10 cellular contexts compared by ENCODE assay signal in genomic region chr17:29158515-29159275, GRCh38. TPM values are rescaled to one million over a fixed set of nuclear protein-coding genes. Genes with fewer than 3 reads are reported as not detected.
DNase-seq lines count a peak whose midpoint lies in the region; ATAC-seq and TF ChIP-seq lines count a peak whose summit lies in the region.
"Had no signal": no experiment of that assay in that cellular context is flagged by ENCODE, and none has a peak within 500 bp of the region (broad histone marks: within the 10 kb centered on the region; RNA-seq: fewer than 3 reads in every experiment).

No MANE protein-coding gene starts in this region.

- H3K4me1 ChIP-seq in esophagus squamous epithelium = peaks cover 52 to 79% (median 65%) of the 10 kb centered on the region in 3 donors
- peaks cover 44 to 60% (median 57%) of the 10 kb centered on the region in 3 donors for H3K4me1 ChIP-seq in skeletal muscle tissue (ENCODE audit: control insufficient read depth in 3 of 3, insufficient read depth in 3 of 3, low read length in 3 of 3)

- no peak for TF ChIP-seq CTCF in esophagus squamous epithelium (IDR thresholded peaks at IDR 0.05)

- H3K9ac ChIP-seq in SK-N-MC (ENCODE audit: insufficient read length) (peak overlapping the region; percentile 37), skeletal muscle tissue (ENCODE audit: low read depth in 1 of 3, low read length in 3 of 3) (no peak overlapping the region)

- H3K4me3 ChIP-seq in SK-N-MC (peak overlapping the region; percentile 61), esophagus squamous epithelium (no peak overlapping the region), skeletal muscle tissue (ENCODE audit: low read length in 3 of 3) (no peak overlapping the region)

- no peak for ATAC-seq in HG02870 (IDR thresholded peaks at IDR 0.05; ENCODE audit: unreplicated experiment)
- no peak for ATAC-seq in GM18868 (IDR thresholded peaks at IDR 0.05; ENCODE audit: unreplicated experiment)
- ATAC-seq: activated naive CD8-positive, alpha-beta T cell treated with anti-CD3 and anti-CD28 coated beads, Interleukin-2, amount 50 U/mL, for 24 hours had no signal

- no peak for TF ChIP-seq POLR2A in esophagus squamous epithelium (IDR thresholded peaks at IDR 0.05)

- H3K36me3 ChIP-seq in SK-N-MC (ENCODE audit: insufficient read depth, low read length) (no peaks in the 10 kb centered on the region), esophagus squamous epithelium (peaks cover 0 to 26% (median 0%) of the 10 kb centered on the region in 3 donors), skeletal muscle tissue (ENCODE audit: control insufficient read depth in 3 of 3, insufficient read depth in 3 of 3, low read length in 3 of 3) (no peaks in the 10 kb centered on the region)

- 51 to 68% methylated on average over 5 to 8 of the region's 11 CpGs for WGBS in esophagus squamous epithelium, 2 donors

- H3K9me3 ChIP-seq in SK-N-MC (ENCODE audit: low read depth, low read length) (no peaks in the 10 kb centered on the region), esophagus squamous epithelium (no peaks in the 10 kb centered on the region), skeletal muscle tissue (ENCODE audit: control insufficient read depth in 3 of 3, low read length in 3 of 3) (no peaks in the 10 kb centered on the region)

- H3K27me3 ChIP-seq in esophagus squamous epithelium (no peaks in the 10 kb centered on the region), skeletal muscle tissue (ENCODE audit: control insufficient read depth in 3 of 3, insufficient read depth in 3 of 3, low read length in 3 of 3) (no peaks in the 10 kb centered on the region)

- intact Hi-C loops in esophagus squamous epithelium (cut with DNase I) = loop anchor here (10.0 kb wide), 1 partner anchor 136 kb away; the partner anchor contains the start of gene NUFIP2

- DNase-seq in EH (ENCODE audit: low read depth) (peak; percentile 89), SK-N-MC (ENCODE audit: low read depth, low spot score) (no peak), esophagus squamous epithelium (lab: John Stamatoyannopoulos, UW) (no peak), mesenteric fat pad (ENCODE audit: low spot score) (no peak), NCI-H69 (lab: John Stamatoyannopoulos, UW) (no peak)
- DNase-seq: activated naive CD8-positive, alpha-beta T cell treated with anti-CD3 and anti-CD28 coated beads, Interleukin-2, amount 50 U/mL, for 24 hours; RPMI8226 had no signal

- peak overlapping the region; percentile 54; the same call in 1 of the 2 replicates for H3K27ac ChIP-seq in SK-N-MC
- H3K27ac ChIP-seq in esophagus squamous epithelium = peak overlapping the region; percentile 66 to 87 (median 82)
- peak overlapping the region; percentile 7 for H3K27ac ChIP-seq in skeletal muscle tissue (ENCODE audit: low read depth, low read length)

RNA-seq across cellular contexts. Expression of gene MYO18A, which starts 21.5 kb away (rescaled TPM):
- 10 to 100 TPM; 44.0 to 74.9 (median 68.5) TPM for total RNA-seq in esophagus squamous epithelium
- 171 TPM for total RNA-seq in skeletal muscle tissue
- total RNA-seq in mesenteric fat pad = 48.6 TPM

Comparison
In these comparisons a context has a peak if more than half of its experiments do, and no peak if none do; other contexts are left out.
1. H3K27ac ChIP-seq: peak in every context shown above with its lines; median percentile 82 in esophagus squamous epithelium; 54 in SK-N-MC; 7 in skeletal muscle tissue.